Comparison of ENCODE assay signal across 33 cellular contexts in the genomic region with DNA sequence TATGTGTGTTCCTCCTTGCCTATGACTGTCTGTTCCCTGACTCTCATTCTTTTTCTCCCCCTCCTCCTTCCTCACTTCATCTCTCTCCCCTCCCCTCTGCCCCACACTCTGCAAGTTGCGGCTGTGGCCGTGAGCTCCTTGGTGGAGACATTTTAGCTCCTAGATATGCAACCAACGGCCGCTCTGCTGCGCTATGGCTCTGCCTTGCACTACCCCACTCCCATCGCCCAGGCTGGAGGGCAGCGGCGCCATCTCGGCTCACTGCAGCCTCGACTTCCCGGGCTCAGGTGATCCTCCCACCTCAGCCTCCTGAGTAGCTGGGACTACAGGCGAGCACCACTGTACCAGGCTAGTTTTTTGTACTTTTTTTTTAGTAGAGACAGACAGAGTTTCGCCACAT. TPM values are rescaled to one million over a fixed set of nuclear protein-coding genes. Genes with fewer than 3 reads are reported as not detected.
"Had no signal": no experiment of that assay in that cellular context is flagged by ENCODE, and none has a peak within 500 bp of the region (broad histone marks: within the 10 kb centered on the region; RNA-seq: fewer than 3 reads in every experiment).

No MANE protein-coding gene starts in this region.

- FAIRE-seq: TTC549 had no signal

- H3K9me3 ChIP-seq: ascending aorta had no signal

- DNase-seq: activated B cell treated with CpG ODN at 0.5 μM for 24 hours; activated CD4-positive, alpha-beta memory T cell treated with anti-CD3 and anti-CD28 coated beads for 36 hours; activated CD4-positive, alpha-beta T cell treated with anti-CD3 and anti-CD28 coated beads for 4 hours; activated CD4-positive, alpha-beta T cell treated with anti-CD3 and anti-CD28 coated beads, Interleukin-2, amount 10 ng/mL, durations not matched to agents 24 days and 14 days; activated CD4-positive, alpha-beta T cell treated with anti-CD3 and anti-CD28 coated beads, Interleukin-2, amount 50 U/mL, for 1 hour; activated CD4-positive, alpha-beta T cell treated with anti-CD3 and anti-CD28 coated beads, Interleukin-2, amount 50 U/mL, for 4 hours; activated CD4-positive, CD25-positive, alpha-beta regulatory T cell treated with anti-CD3 and anti-CD28 coated beads, Interleukin-2, amount 50 U/mL, for 72 hours; activated CD8-positive, alpha-beta memory T cell treated with anti-CD3 and anti-CD28 coated beads, Interleukin-2, amount 50 U/mL, for 4 hours; activated CD8-positive, alpha-beta T cell treated with anti-CD3 and anti-CD28 coated beads for 36 hours; activated effector memory CD4-positive, alpha-beta T cell treated with anti-CD3 and anti-CD28 coated beads, Interleukin-2, amount 50 U/mL, for 16 hours; activated naive CD4-positive, alpha-beta T cell treated with anti-CD3 and anti-CD28 coated beads, Interleukin-2, amount 10 ng/mL, durations not matched to agents 7 days and 5 days; activated naive CD4-positive, alpha-beta T cell treated with Interleukin-2 at 50 U/mL for 16 hours; activated naive CD8-positive, alpha-beta T cell treated with anti-CD3 and anti-CD28 coated beads, Interleukin-2, amount 10 ng/mL, durations not matched to agents 7 days and 5 days; activated naive CD8-positive, alpha-beta T cell treated with anti-CD3 and anti-CD28 coated beads, Interleukin-2, amount 50 U/mL, for 24 hours; activated T-cell treated with anti-CD3 and anti-CD28 coated beads for 4 hours; activated T-cell treated with anti-CD3 and anti-CD28 coated beads, Interleukin-2, amount 50 U/mL, for 1 hour; activated T-cell treated with anti-CD3 and anti-CD28 coated beads, Interleukin-2, amount 50 U/mL, for 4 hours; activated T-cell treated with anti-CD3 and anti-CD28 coated beads, Interleukin-2, amount 50 U/mL, for 72 hours; amygdala; anterior cingulate cortex; caudate nucleus; T-cell; T-helper 17 cell had no signal

- ATAC-seq: activated CD8-positive, alpha-beta T cell treated with anti-CD3 and anti-CD28 coated beads for 36 hours; activated T-cell treated with anti-CD3 and anti-CD28 coated beads, Interleukin-2, amount 50 U/mL, for 4 hours; activated T-cell treated with anti-CD3 and anti-CD28 coated beads, Interleukin-2, amount 50 U/mL, for 72 hours; activated T-helper 17 cell treated with anti-CD3 and anti-CD28 coated beads, Interleukin-2, amount 50 U/mL, for 72 hours; T-cell; T-helper 17 cell had no signal

- H3K4me3 ChIP-seq: ascending aorta, cardiac muscle cell had no signal

- H3K27ac ChIP-seq: ascending aorta, cardiac muscle cell, VCaP had no signal

- H3K27me3 ChIP-seq: ascending aorta, cardiac muscle cell had no signal

- H3K36me3 ChIP-seq: ascending aorta, cardiac muscle cell had no signal

- H3K4me1 ChIP-seq: ascending aorta had no signal

RNA-seq across cellular contexts. Expression of gene REG4, which starts 5.5 kb away (rescaled TPM):
- total RNA-seq: activated B cell treated with CpG ODN at 0.5 μM for 24 hours; activated CD4-positive, alpha-beta memory T cell treated with anti-CD3 and anti-CD28 coated beads for 36 hours; ascending aorta; bronchial epithelial cell; cardiac muscle cell; T-helper 2 cell treated with Interferon-gamma antibody and Interleukin-4, amounts not matched to agents 100 ng/mL and 5 ng/mL, for 36 hours had no signal
- polyA plus RNA-seq: cardiac muscle cell had no signal

RNA-seq across cellular contexts. Expression of gene HMGCS2, which starts 37.0 kb away (rescaled TPM):
- total RNA-seq: activated B cell treated with CpG ODN at 0.5 μM for 24 hours; activated CD4-positive, alpha-beta memory T cell treated with anti-CD3 and anti-CD28 coated beads for 36 hours; activated CD4-positive, alpha-beta T cell treated with anti-CD3 and anti-CD28 coated beads, Interleukin-2, amount 10 ng/mL, durations not matched to agents 24 days and 14 days; activated CD8-positive, alpha-beta memory T cell treated with anti-CD3 and anti-CD28 coated beads for 36 hours; activated CD8-positive, alpha-beta T cell treated with anti-CD3 and anti-CD28 coated beads for 36 hours; activated naive CD8-positive, alpha-beta T cell treated with anti-CD3 and anti-CD28 coated beads, Interleukin-2, amount 10 ng/mL, durations not matched to agents 7 days and 5 days; activated T-cell treated with anti-CD3 and anti-CD28 coated beads, Interleukin-2, amount 50 U/mL, for 72 hours; activated T-helper 1 cell treated with anti-CD3 and anti-CD28 coated beads, Interleukin-12 subunit alpha, Interleukin-12 subunit beta, Interleukin-2, Interleukin-4 antibody, amounts not matched to agents 30 ng/mL and 10 ng/mL and 1 ng/mL, durations not matched to agents 14 hours and 24 hours and 36 hours; activated T-helper 17 cell treated with anti-CD3 and anti-CD28 coated beads, Interleukin-2, amount 50 U/mL, for 72 hours; cardiac muscle cell; T-helper 1 cell treated with Interleukin-12 subunit alpha and Interleukin-12 subunit beta and Interleukin-4 antibody, amounts not matched to agents 30 ng/mL and 1 ng/mL, for 36 hours; T-helper 17 cell; T-helper 2 cell treated with Interferon-gamma antibody and Interleukin-4, amounts not matched to agents 100 ng/mL and 5 ng/mL, for 36 hours had no signal
